Comparison of ENCODE assay signal across 19 cellular contexts in the genomic region with DNA sequence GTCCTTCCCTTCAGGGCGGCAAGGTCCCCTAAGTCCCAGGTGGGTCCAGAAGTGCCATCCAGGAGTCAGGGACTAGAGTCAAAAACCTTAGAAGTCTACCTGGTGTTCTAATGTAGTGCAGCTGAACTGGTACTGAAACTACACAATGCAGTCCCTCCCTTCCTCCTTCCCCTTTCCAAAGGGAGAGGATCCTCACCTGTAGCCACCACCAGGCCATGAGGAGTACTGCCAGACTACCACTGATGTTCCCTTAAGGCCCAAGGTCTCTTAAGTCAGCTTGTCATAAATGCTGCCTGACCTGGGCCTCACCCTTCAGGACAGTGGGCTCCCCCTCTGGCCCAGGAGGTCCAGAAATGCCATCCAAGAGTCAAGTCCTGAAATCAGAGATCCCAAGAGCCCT.
DNase-seq lines count a peak whose midpoint lies in the region; ATAC-seq and TF ChIP-seq lines count a peak whose summit lies in the region.
"Had no signal": no experiment of that assay in that cellular context is flagged by ENCODE, and none has a peak within 500 bp of the region (broad histone marks: within the 10 kb centered on the region; RNA-seq: fewer than 3 reads in every experiment).

No MANE protein-coding gene starts in this region.

- no peak for ATAC-seq in GM21717 (IDR thresholded peaks at IDR 0.05; ENCODE audit: unreplicated experiment)
- no peak for ATAC-seq in T-cell (replicated peaks in 1 of 4)
- ATAC-seq: stimulated activated effector memory CD8-positive, alpha-beta T cell treated with anti-CD3 and anti-CD28 coated beads, Interleukin-12 subunit alpha, Interleukin-12 subunit beta, amount 100 ng/mL, for 72 hours had no signal

- intact Hi-C loops in mammary epithelial cell (cut with micrococcal nuclease): no loop called here

- no peaks in the 10 kb centered on the region for H4K20me1 ChIP-seq in mammary epithelial cell (ENCODE audit: insufficient read depth, low read length)

- no peaks in the 10 kb centered on the region for H3K36me3 ChIP-seq in mammary epithelial cell (ENCODE audit: insufficient read depth, low read length)
- H3K36me3 ChIP-seq: ovary had no signal

- H3K4me3 ChIP-seq in GM12864 (ENCODE audit: low read depth, low read length): no peak overlapping the region
- no peak overlapping the region for H3K4me3 ChIP-seq in mammary epithelial cell (replicated peaks in 1 of 3; ENCODE audit: insufficient read depth in 1 of 3, low read depth in 2 of 3, low read length in 3 of 3)
- H3K4me3 ChIP-seq: ovary, skin epidermis, tibial artery had no signal

- H3K27me3 Mint-ChIP-seq in T-cell: no peaks in the 10 kb centered on the region

- POLR2A ChIA-PET in T-cell (lab: Charles Lee): no interaction called here

- no CpG with 5 or more reads among the region's 1 CpG for WGBS in mammary epithelial cell (ENCODE audit: low coverage, missing lambda C conversion rate)

- CTCF ChIA-PET in mammary epithelial cell (lab: Charles Lee; ENCODE audit: low non-redundant PET) (no interaction called here), T-cell (lab: Charles Lee) (no interaction called here)

- H3K9me3 Mint-ChIP-seq in T-cell: peaks cover 0 to 10% (median 7%) of the 10 kb centered on the region in 3 donors

- no peaks in the 10 kb centered on the region for H3K4me1 ChIP-seq in mammary epithelial cell (ENCODE audit: insufficient read depth, low read length)
- H3K4me1 ChIP-seq: tibial artery had no signal

- dilution Hi-C loops in mammary epithelial cell (cut with HindIII; ENCODE audit: low sequenced_read_pairs): no loop called here

- H3K79me2 ChIP-seq in mammary epithelial cell (ENCODE audit: insufficient read depth, low read length): no peaks in the 10 kb centered on the region

- no peak overlapping the region for H3K27ac Mint-ChIP-seq in T-cell
- H3K27ac Mint-ChIP-seq: stimulated activated effector memory CD8-positive, alpha-beta T cell treated with anti-CD3 and anti-CD28 coated beads, Interleukin-12 subunit alpha, Interleukin-12 subunit beta, amount 100 ng/mL, for 72 hours had no signal

- DNase-seq in GM12864 (ENCODE audit: low read depth): no peak
- DNase-seq in HT-29 (ENCODE audit: low spot score): peak; percentile 29
- DNase-seq in mammary epithelial cell: peak; percentile 15
- peak; percentile 64 for DNase-seq in islet precursor cell
- no peak for DNase-seq in T-helper 1 cell
- no peak for DNase-seq in NCI-H1417 (lab: John Stamatoyannopoulos, UW)
- no peak for DNase-seq in T-cell
- DNase-seq: activated effector memory CD4-positive, alpha-beta T cell treated with Interleukin-2 at 50 U/mL for 16 hours; DMS79; HCEC 1CT; head of caudate nucleus; NCI-H1436; NCI-H345; ovary; tibial artery had no signal

- H3K9ac ChIP-seq in mammary epithelial cell (ENCODE audit: insufficient read depth, low read length): no peak overlapping the region

- H3K27ac ChIP-seq in mammary epithelial cell (ENCODE audit: insufficient read depth, low read depth, low read length): no peak overlapping the region
- H3K27ac ChIP-seq: ovary, skin epidermis, tibial artery, VCaP had no signal

- in situ Hi-C loops in mammary epithelial cell (cut with MboI; ENCODE audit: low sequenced_read_pairs in 2 of 2): no loop called here

- no TSS peak for BruUV-seq in mammary epithelial cell (replicated peaks; lab: Mats Ljungman, UMichigan)

- H3K36me3 Mint-ChIP-seq in T-cell: peaks cover 39% of the 10 kb centered on the region

- H3K27me3 ChIP-seq in mammary epithelial cell (ENCODE audit: insufficient read depth, low read length): no peaks in the 10 kb centered on the region
- H3K27me3 ChIP-seq: ovary, tibial artery had no signal

- no peak overlapping the region for H2AFZ ChIP-seq in mammary epithelial cell (ENCODE audit: low read depth, low read length)

- no peaks in the 10 kb centered on the region for H3K9me3 ChIP-seq in mammary epithelial cell (replicated peaks; ENCODE audit: insufficient read depth, low read length)
- H3K9me3 ChIP-seq: ovary had no signal

- no peak overlapping the region for H3K4me2 ChIP-seq in mammary epithelial cell (ENCODE audit: insufficient read depth, low read depth, low read length)

- H3K4me1 Mint-ChIP-seq in T-cell: no peaks in the 10 kb centered on the region
- H3K4me1 Mint-ChIP-seq: stimulated activated effector memory CD8-positive, alpha-beta T cell treated with anti-CD3 and anti-CD28 coated beads, Interleukin-12 subunit alpha, Interleukin-12 subunit beta, amount 100 ng/mL, for 72 hours had no signal

- no peak overlapping the region for H3K4me3 Mint-ChIP-seq in T-cell
- H3K4me3 Mint-ChIP-seq: stimulated activated effector memory CD8-positive, alpha-beta T cell treated with anti-CD3 and anti-CD28 coated beads, Interleukin-12 subunit alpha, Interleukin-12 subunit beta, amount 100 ng/mL, for 72 hours had no signal

- TF ChIP-seq CTCF in GM12864 (IDR thresholded peaks at IDR 0.05; ENCODE audit: low read depth, low read length, missing control alignments): peak; percentile 36
- peak in 1 of 2 donors; percentile 13 for TF ChIP-seq CTCF in mammary epithelial cell (conservative IDR thresholded peaks at IDR 0.05 in 1 of 2, IDR thresholded peaks at IDR 0.05 in 1 of 2; ENCODE audit: extremely low read depth in 1 of 2, insufficient read depth in 1 of 2, low read depth in 1 of 2, low read length in 2 of 2)

Comparison
In these comparisons a context has a peak if more than half of its experiments do, and no peak if none do; other contexts are left out.
1. DNase-seq: peak in HT-29 (single experiment), mammary epithelial cell (single experiment) and islet precursor cell (single experiment); none in GM12864 (single experiment), T-helper 1 cell (0 of 5), NCI-H1417 (0 of 3) and T-cell (0 of 34).